Comparison of ENCODE assay signal across 20 cellular contexts in the genomic region with DNA sequence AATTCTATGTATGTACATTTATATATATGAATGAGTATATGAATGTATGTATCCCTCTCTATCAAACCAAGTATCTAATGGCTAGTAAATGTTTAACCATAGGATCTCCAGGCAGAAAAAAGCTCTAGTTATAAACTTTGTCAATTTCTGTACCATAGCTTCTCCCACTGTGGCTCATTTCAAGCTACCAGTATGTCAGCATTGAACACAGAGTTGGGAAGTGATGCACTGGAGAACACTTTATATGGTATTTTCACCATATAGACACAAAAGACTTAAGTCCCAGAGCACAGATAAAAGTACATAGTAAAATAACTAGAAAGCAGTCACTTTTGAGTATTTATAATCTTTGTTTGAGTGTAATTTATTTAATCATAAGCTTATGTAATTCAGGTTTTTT.
"Had no signal": no experiment of that assay in that cellular context is flagged by ENCODE, and none has a peak within 500 bp of the region (broad histone marks: within the 10 kb centered on the region; RNA-seq: fewer than 3 reads in every experiment).

No MANE protein-coding gene starts in this region.

- H3K9ac ChIP-seq: SK-N-SH had no signal

- H3K36me3 ChIP-seq: MG63 had no signal

- H3K4me1 Mint-ChIP-seq: activated naive CD4-positive, alpha-beta T cell treated with anti-CD3 and anti-CD28 coated beads, Interleukin-2, amount 10 ng/mL, durations not matched to agents 7 days and 5 days; activated naive CD8-positive, alpha-beta T cell treated with anti-CD3 and anti-CD28 coated beads for 36 hours had no signal

- H3K27ac Mint-ChIP-seq: activated CD8-positive, alpha-beta T cell treated with anti-CD3 and anti-CD28 coated beads for 36 hours; activated naive CD4-positive, alpha-beta T cell treated with anti-CD3 and anti-CD28 coated beads, Interleukin-2, amount 10 ng/mL, durations not matched to agents 7 days and 5 days; activated naive CD8-positive, alpha-beta T cell treated with anti-CD3 and anti-CD28 coated beads for 36 hours; activated T-cell treated with anti-CD3 and anti-CD28 coated beads, Interleukin-2, amount 50 U/mL, for 72 hours; activated T-helper 2 cell treated with anti-CD3 and anti-CD28 coated beads, Interferon-gamma antibody, Interleukin-2, Interleukin-4, amounts not matched to agents 10 μg/mL and 5 μg/mL and 100 μg/mL, durations not matched to agents 14 hours and 24 hours and 36 hours had no signal

- H3K27me3 Mint-ChIP-seq: activated CD8-positive, alpha-beta T cell treated with anti-CD3 and anti-CD28 coated beads for 36 hours; activated naive CD4-positive, alpha-beta T cell treated with anti-CD3 and anti-CD28 coated beads, Interleukin-2, amount 10 ng/mL, durations not matched to agents 7 days and 5 days; activated naive CD8-positive, alpha-beta T cell treated with anti-CD3 and anti-CD28 coated beads for 36 hours had no signal

- H3K9me3 ChIP-seq: MG63, SK-N-SH had no signal

- ATAC-seq: activated CD4-positive, CD25-positive, alpha-beta regulatory T cell treated with anti-CD3 and anti-CD28 coated beads, Interleukin-2, amount 50 U/mL, for 24 hours; activated CD8-positive, alpha-beta T cell treated with anti-CD3 and anti-CD28 coated beads for 36 hours; activated T-cell treated with anti-CD3 and anti-CD28 coated beads, Interleukin-2, amount 50 U/mL, for 72 hours; PC-3 had no signal

- H3K36me3 Mint-ChIP-seq: activated naive CD4-positive, alpha-beta T cell treated with anti-CD3 and anti-CD28 coated beads, Interleukin-2, amount 10 ng/mL, durations not matched to agents 7 days and 5 days; activated naive CD8-positive, alpha-beta T cell treated with anti-CD3 and anti-CD28 coated beads for 36 hours had no signal

- DNase-seq: activated CD4-positive, alpha-beta T cell treated with anti-CD3 and anti-CD28 coated beads for 4 hours; activated CD8-positive, alpha-beta memory T cell treated with anti-CD3 and anti-CD28 coated beads, Interleukin-2, amount 50 U/mL, for 4 hours; activated CD8-positive, alpha-beta T cell treated with anti-CD3 and anti-CD28 coated beads for 36 hours; activated gamma-delta T cell treated with Interleukin-2 at 50 U/mL for 16 hours; activated naive CD4-positive, alpha-beta T cell treated with anti-CD3 and anti-CD28 coated beads, Interleukin-2, amount 10 ng/mL, durations not matched to agents 7 days and 5 days; activated naive CD8-positive, alpha-beta T cell treated with anti-CD3 and anti-CD28 coated beads for 36 hours; activated T-cell treated with anti-CD3 and anti-CD28 coated beads, Interleukin-2, amount 50 U/mL, for 72 hours; MG63; NCI-H1105; NCI-H1436; NCI-H1694 treated with DMSO at 0.1 percent for 48 hours; NCI-H2029 treated with DMSO at 0.1 percent for 48 hours; NCI-H524; NCI-H748 treated with DMSO at 0.1 percent for 48 hours; PC-3; SIG-M5; SK-N-SH; T-helper 1 cell had no signal

- H3K4me3 Mint-ChIP-seq: activated CD8-positive, alpha-beta T cell treated with anti-CD3 and anti-CD28 coated beads for 36 hours; activated naive CD4-positive, alpha-beta T cell treated with anti-CD3 and anti-CD28 coated beads, Interleukin-2, amount 10 ng/mL, durations not matched to agents 7 days and 5 days; activated naive CD8-positive, alpha-beta T cell treated with anti-CD3 and anti-CD28 coated beads for 36 hours; activated T-cell treated with anti-CD3 and anti-CD28 coated beads, Interleukin-2, amount 50 U/mL, for 72 hours had no signal

- H3K4me3 ChIP-seq: MG63 had no signal

- H3K9me3 Mint-ChIP-seq: activated CD8-positive, alpha-beta T cell treated with anti-CD3 and anti-CD28 coated beads for 36 hours; activated naive CD4-positive, alpha-beta T cell treated with anti-CD3 and anti-CD28 coated beads, Interleukin-2, amount 10 ng/mL, durations not matched to agents 7 days and 5 days; activated naive CD8-positive, alpha-beta T cell treated with anti-CD3 and anti-CD28 coated beads for 36 hours; activated T-cell treated with anti-CD3 and anti-CD28 coated beads, Interleukin-2, amount 50 U/mL, for 72 hours; activated T-helper 2 cell treated with anti-CD3 and anti-CD28 coated beads, Interferon-gamma antibody, Interleukin-2, Interleukin-4, amounts not matched to agents 10 μg/mL and 5 μg/mL and 100 μg/mL, durations not matched to agents 14 hours and 24 hours and 36 hours had no signal
